8 cellular contexts compared by ENCODE assay signal in the genomic region with DNA sequence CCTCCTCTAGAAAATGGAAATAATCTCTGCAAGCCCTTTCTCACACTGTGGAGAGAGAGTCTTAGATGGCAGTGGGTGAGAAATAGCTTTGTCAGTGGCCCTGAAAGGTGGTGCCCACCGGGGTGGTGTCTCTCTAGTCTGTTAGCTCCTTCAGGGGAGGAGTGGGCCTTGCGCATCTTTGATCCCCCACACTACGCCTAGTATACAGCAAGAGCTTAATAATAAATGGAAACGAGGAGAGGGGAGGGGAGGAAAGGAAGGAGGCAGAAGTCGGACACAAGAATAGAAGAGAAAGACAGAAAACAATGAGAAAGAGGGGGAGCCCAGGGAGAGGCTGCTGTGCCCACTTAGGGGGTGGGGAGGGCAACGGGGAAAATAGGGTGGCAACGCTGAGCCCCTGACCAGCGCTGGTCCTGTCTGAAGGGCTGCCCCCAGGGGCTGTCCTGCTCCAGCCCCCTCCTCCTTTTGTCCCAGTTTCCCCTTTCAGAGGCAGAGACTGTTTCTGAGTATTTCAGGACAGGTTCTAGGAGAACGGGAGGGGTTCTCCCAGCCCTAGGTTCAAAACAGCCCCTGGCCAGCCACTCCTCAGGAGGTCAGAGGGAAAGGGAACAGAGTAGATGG. TPM values are rescaled to one million over a fixed set of nuclear protein-coding genes. Genes with fewer than 3 reads are reported as not detected.
A peak's percentile ranks its signal among the peaks of the same experiment; 100 is the strongest.
DNase-seq lines count a peak whose midpoint lies in the region; ATAC-seq and TF ChIP-seq lines count a peak whose summit lies in the region.

No MANE protein-coding gene starts in this region.

- POLR2A ChIA-PET in HEK293 (lab: Yijun Ruan, JAX) = interaction anchor here (0.6 kb wide), 1 partner anchor 10 kb away, joined by 6 read pairs; no protein-coding TSS in a partner anchor

- no peaks in the 10 kb centered on the region for H3K9me3 Mint-ChIP-seq in activated T-helper 17 cell treated with anti-CD3 and anti-CD28 coated beads, Interleukin-2, amount 50 U/mL, for 72 hours
- no peaks in the 10 kb centered on the region for H3K9me3 Mint-ChIP-seq in stimulated activated effector memory CD8-positive, alpha-beta T cell treated with anti-CD3 and anti-CD28 coated beads, Interleukin-12 subunit alpha, Interleukin-12 subunit beta, amount 100 ng/mL, for 72 hours

- CTCF ChIA-PET in HEK293 (lab: Yijun Ruan, JAX) = interaction anchor here (0.6 to 1.0 kb wide), 4 partner anchors 11 to 144 kb away, joined by 3 to 4 read pairs (median 3); no protein-coding TSS in a partner anchor

- H3K27ac ChIP-seq in HEK293 (ENCODE audit: extremely low read depth, low read depth, low read length) (no peak overlapping the region), iPS-18a (ENCODE audit: low read length) (no peak overlapping the region)

- no peak for DNase-seq in stimulated activated effector memory CD8-positive, alpha-beta T cell treated with anti-CD3 and anti-CD28 coated beads, Interleukin-12 subunit alpha, Interleukin-12 subunit beta, amount 100 ng/mL, for 72 hours (ENCODE audit: low spot score in 2 of 2)
- DNase-seq in MV-4-11 (lab: John Stamatoyannopoulos, UW) (no peak), NCI-H2171 treated with DMSO at 0.1 percent for 48 hours (lab: John Stamatoyannopoulos, UW) (no peak), NCI-H2029 (lab: John Stamatoyannopoulos, UW) (no peak), NCI-H1694 (lab: John Stamatoyannopoulos, UW) (no peak)

- H3K36me3 ChIP-seq in HEK293 (ENCODE audit: control insufficient read depth in 2 of 2, insufficient read depth in 1 of 2, low read length in 2 of 2) (no peaks in the 10 kb centered on the region), iPS-18a (ENCODE audit: control insufficient read depth, low read depth, low read length) (no peaks in the 10 kb centered on the region)

- peaks cover 15% of the 10 kb centered on the region for H3K27me3 ChIP-seq in iPS-18a (ENCODE audit: control insufficient read depth, insufficient read depth, low read length)

- H3K4me3 ChIP-seq in HEK293 (ENCODE audit: low read depth, low read length) (no peak overlapping the region), iPS-18a (ENCODE audit: low read length) (peak overlapping the region; percentile 3)

- peaks cover 27% of the 10 kb centered on the region for H3K4me1 Mint-ChIP-seq in activated T-helper 17 cell treated with anti-CD3 and anti-CD28 coated beads, Interleukin-2, amount 50 U/mL, for 72 hours
- H3K4me1 Mint-ChIP-seq in stimulated activated effector memory CD8-positive, alpha-beta T cell treated with anti-CD3 and anti-CD28 coated beads, Interleukin-12 subunit alpha, Interleukin-12 subunit beta, amount 100 ng/mL, for 72 hours = peaks cover 63% of the 10 kb centered on the region

- no peaks in the 10 kb centered on the region for H3K9me3 ChIP-seq in HEK293 (ENCODE audit: control insufficient read depth, insufficient read depth, low read depth, low read length)
- H3K9me3 ChIP-seq in iPS-18a (ENCODE audit: control insufficient read depth, low read depth, low read length) = no peaks in the 10 kb centered on the region

- no peak for TF ChIP-seq CTCF in HEK293 (tag by site-specific recombination; IDR thresholded peaks at IDR 0.05)

- no peaks in the 10 kb centered on the region for H3K27me3 Mint-ChIP-seq in activated T-helper 17 cell treated with anti-CD3 and anti-CD28 coated beads, Interleukin-2, amount 50 U/mL, for 72 hours

- no peaks in the 10 kb centered on the region for H3K4me1 ChIP-seq in HEK293 (ENCODE audit: control insufficient read depth, insufficient read depth, low read length)
- H3K4me1 ChIP-seq in iPS-18a (ENCODE audit: control insufficient read depth, low read depth, low read length) = peaks cover 19% of the 10 kb centered on the region

- no peak overlapping the region for H3K9ac ChIP-seq in iPS-18a (ENCODE audit: low read length)

- no peak for ATAC-seq in activated T-helper 17 cell treated with anti-CD3 and anti-CD28 coated beads, Interleukin-2, amount 50 U/mL, for 72 hours (replicated peaks)
- no peak for ATAC-seq in stimulated activated effector memory CD8-positive, alpha-beta T cell treated with anti-CD3 and anti-CD28 coated beads, Interleukin-12 subunit alpha, Interleukin-12 subunit beta, amount 100 ng/mL, for 72 hours

- peak overlapping the region; percentile 89 for H3K4me3 Mint-ChIP-seq in activated T-helper 17 cell treated with anti-CD3 and anti-CD28 coated beads, Interleukin-2, amount 50 U/mL, for 72 hours
- H3K4me3 Mint-ChIP-seq in stimulated activated effector memory CD8-positive, alpha-beta T cell treated with anti-CD3 and anti-CD28 coated beads, Interleukin-12 subunit alpha, Interleukin-12 subunit beta, amount 100 ng/mL, for 72 hours = peak overlapping the region; percentile 76

- H3K36me3 Mint-ChIP-seq in activated T-helper 17 cell treated with anti-CD3 and anti-CD28 coated beads, Interleukin-2, amount 50 U/mL, for 72 hours (ENCODE audit: low read depth) = no peaks in the 10 kb centered on the region
- H3K36me3 Mint-ChIP-seq in stimulated activated effector memory CD8-positive, alpha-beta T cell treated with anti-CD3 and anti-CD28 coated beads, Interleukin-12 subunit alpha, Interleukin-12 subunit beta, amount 100 ng/mL, for 72 hours = peaks cover 5% of the 10 kb centered on the region

- H3K27ac Mint-ChIP-seq in activated T-helper 17 cell treated with anti-CD3 and anti-CD28 coated beads, Interleukin-2, amount 50 U/mL, for 72 hours = peak overlapping the region; percentile 77
- H3K27ac Mint-ChIP-seq in stimulated activated effector memory CD8-positive, alpha-beta T cell treated with anti-CD3 and anti-CD28 coated beads, Interleukin-12 subunit alpha, Interleukin-12 subunit beta, amount 100 ng/mL, for 72 hours = peak overlapping the region; percentile 84

TF ChIP-seq in HEK293, 187 proteins besides CTCF, POLR2A, EP300 and RAD21:
- 0 out of 2 replicates have a peak, but pooled peaks have one; percentile 8 for TF ChIP-seq ZBTB8A (tag by site-specific recombination; IDR thresholded peaks at IDR 0.05)
- TF ChIP-seq ZNF350 (tag by site-specific recombination; IDR thresholded peaks at IDR 0.05) = no peak
- TF ChIP-seq, protein P1, sequence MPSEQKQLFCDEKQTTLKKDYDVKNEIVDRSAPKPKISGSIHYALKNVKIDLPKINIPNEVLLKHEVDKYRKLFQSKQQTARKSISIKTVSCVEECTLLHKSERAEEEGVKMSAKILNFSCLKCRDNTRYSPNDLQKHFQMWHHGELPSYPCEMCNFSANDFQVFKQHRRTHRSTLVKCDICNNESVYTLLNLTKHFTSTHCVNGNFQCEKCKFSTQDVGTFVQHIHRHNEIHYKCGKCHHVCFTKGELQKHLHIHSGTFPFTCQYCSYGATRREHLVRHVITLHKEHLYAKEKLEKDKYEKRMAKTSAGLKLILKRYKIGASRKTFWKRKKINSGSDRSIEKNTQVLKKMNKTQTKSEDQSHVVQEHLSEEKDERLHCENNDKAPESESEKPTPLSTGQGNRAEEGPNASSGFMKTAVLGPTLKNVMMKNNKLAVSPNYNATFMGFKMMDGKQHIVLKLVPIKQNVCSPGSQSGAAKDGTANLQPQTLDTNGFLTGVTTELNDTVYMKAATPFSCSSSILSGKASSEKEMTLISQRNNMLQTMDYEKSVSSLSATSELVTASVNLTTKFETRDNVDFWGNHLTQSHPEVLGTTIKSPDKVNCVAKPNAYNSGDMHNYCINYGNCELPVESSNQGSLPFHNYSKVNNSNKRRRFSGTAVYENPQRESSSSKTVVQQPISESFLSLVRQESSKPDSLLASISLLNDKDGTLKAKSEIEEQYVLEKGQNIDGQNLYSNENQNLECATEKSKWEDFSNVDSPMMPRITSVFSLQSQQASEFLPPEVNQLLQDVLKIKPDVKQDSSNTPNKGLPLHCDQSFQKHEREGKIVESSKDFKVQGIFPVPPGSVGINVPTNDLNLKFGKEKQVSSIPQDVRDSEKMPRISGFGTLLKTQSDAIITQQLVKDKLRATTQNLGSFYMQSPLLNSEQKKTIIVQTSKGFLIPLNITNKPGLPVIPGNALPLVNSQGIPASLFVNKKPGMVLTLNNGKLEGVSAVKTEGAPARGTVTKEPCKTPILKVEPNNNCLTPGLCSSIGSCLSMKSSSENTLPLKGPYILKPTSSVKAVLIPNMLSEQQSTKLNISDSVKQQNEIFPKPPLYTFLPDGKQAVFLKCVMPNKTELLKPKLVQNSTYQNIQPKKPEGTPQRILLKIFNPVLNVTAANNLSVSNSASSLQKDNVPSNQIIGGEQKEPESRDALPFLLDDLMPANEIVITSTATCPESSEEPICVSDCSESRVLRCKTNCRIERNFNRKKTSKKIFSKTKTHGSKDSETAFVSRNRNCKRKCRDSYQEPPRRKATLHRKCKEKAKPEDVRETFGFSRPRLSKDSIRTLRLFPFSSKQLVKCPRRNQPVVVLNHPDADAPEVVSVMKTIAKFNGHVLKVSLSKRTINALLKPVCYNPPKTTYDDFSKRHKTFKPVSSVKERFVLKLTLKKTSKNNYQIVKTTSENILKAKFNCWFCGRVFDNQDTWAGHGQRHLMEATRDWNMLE (tag by site-specific recombination; conservative IDR thresholded peaks at IDR 0.05; ENCODE audit: low read depth) = no peak

RNA-seq across cellular contexts. Expression of a gene that starts 1.2 kb away (rescaled TPM):
- total RNA-seq in activated T-helper 17 cell treated with anti-CD3 and anti-CD28 coated beads, Interleukin-2, amount 50 U/mL, for 72 hours = 10 to 100 TPM; 10.7 to 14.7 TPM

RNA-seq across cellular contexts. Expression of a gene that starts 49.1 kb away (rescaled TPM):
- 1,000 to 10,000 TPM; 4,623 to 5,372 TPM for total RNA-seq in activated T-helper 17 cell treated with anti-CD3 and anti-CD28 coated beads, Interleukin-2, amount 50 U/mL, for 72 hours
